In the genomic region with DNA sequence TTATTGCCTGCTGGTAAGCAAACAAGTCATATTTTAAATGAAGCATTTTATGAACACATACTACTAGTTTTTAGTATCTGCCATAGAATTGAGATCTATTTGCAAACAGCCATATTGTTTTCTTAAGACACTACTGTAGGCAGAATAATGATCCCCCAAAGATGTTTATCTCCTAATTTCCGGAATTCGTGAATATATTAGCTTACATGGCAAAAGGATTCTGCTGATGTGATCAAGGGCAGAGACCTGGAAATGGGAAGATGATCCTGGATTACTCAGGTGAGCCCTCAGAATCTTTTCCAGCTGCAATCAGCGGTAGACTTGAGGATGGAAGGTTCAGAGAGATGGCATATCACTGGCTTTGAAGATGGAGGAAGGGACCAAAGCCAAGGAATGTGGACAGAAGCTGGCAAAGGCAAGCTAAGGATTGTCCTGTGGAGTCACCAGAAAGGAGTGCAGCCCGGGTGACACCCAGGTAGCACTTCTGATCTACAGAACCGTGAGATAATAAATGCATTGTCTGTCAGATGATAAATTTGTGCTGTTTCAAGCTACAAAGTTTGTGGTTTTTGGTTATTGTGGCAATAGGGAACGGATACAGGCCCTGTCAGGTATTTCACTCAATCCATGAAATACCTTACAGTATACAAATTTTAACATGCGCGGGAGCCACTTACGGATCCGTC, we compare ENCODE assay signal across 10 cellular contexts. TPM values are rescaled to one million over a fixed set of nuclear protein-coding genes. Genes with fewer than 3 reads are reported as not detected.
DNase-seq lines count a peak whose midpoint lies in the region; ATAC-seq and TF ChIP-seq lines count a peak whose summit lies in the region.
"Had no signal": no experiment of that assay in that cellular context is flagged by ENCODE, and none has a peak within 500 bp of the region (broad histone marks: within the 10 kb centered on the region; RNA-seq: fewer than 3 reads in every experiment).

No MANE protein-coding gene starts in this region.

- H3K27me3 Mint-ChIP-seq in neural progenitor cell (ENCODE audit: insufficient read depth, low read depth): peaks cover 2% of the 10 kb centered on the region
- H3K27me3 Mint-ChIP-seq in activated naive CD4-positive, alpha-beta T cell treated with anti-CD3 and anti-CD28 coated beads for 36 hours (ENCODE audit: low read depth): no peaks in the 10 kb centered on the region

- peaks cover 27% of the 10 kb centered on the region for H3K79me2 ChIP-seq in DND-41 (ENCODE audit: insufficient read depth, low read length)
- peaks cover 19% of the 10 kb centered on the region for H3K79me2 ChIP-seq in KMS-11 (ENCODE audit: insufficient read depth, low read depth)
- H3K79me2 ChIP-seq in neural progenitor cell (ENCODE audit: low read depth): peaks cover 31% of the 10 kb centered on the region

- CTCF ChIA-PET in activated naive CD4-positive, alpha-beta T cell treated with anti-CD3 and anti-CD28 coated beads for 36 hours (lab: Charles Lee): interaction anchor here (0.6 to 1.2 kb wide), 2 partner anchors 141 to 147 kb away, joined by 3 read pairs; no protein-coding TSS in a partner anchor

- H3K4me1 ChIP-seq in DND-41 (ENCODE audit: insufficient read depth, low read length) (peaks cover 21% of the 10 kb centered on the region), KMS-11 (ENCODE audit: low read depth, poor library complexity, severe bottlenecking) (peaks cover 11% of the 10 kb centered on the region), neural progenitor cell (peaks cover 10% of the 10 kb centered on the region)

- peaks cover 36% of the 10 kb centered on the region for H3K36me3 Mint-ChIP-seq in neural progenitor cell
- H3K36me3 Mint-ChIP-seq in activated naive CD4-positive, alpha-beta T cell treated with anti-CD3 and anti-CD28 coated beads for 36 hours (ENCODE audit: low read depth): peaks cover 53% of the 10 kb centered on the region

- no peak overlapping the region for H3K4me3 Mint-ChIP-seq in neural progenitor cell
- no peak overlapping the region for H3K4me3 Mint-ChIP-seq in activated naive CD4-positive, alpha-beta T cell treated with anti-CD3 and anti-CD28 coated beads for 36 hours

- no peak for DNase-seq in DND-41
- DNase-seq in dorsolateral prefrontal cortex: peak in 1 of 10 donors; percentile 11
- DNase-seq in neural progenitor cell (ENCODE audit: low spot score): peak; percentile 15
- DNase-seq in NCI-H1092 (lab: John Stamatoyannopoulos, UW): no peak
- DNase-seq in activated naive CD4-positive, alpha-beta T cell treated with anti-CD3 and anti-CD28 coated beads for 36 hours: no peak
- DNase-seq in NCI-H1092 treated with DMSO at 0.1 percent for 48 hours (lab: John Stamatoyannopoulos, UW): no peak

- TF ChIP-seq CTCF in DND-41 (IDR thresholded peaks at IDR 0.05; ENCODE audit: borderline replicate concordance, extremely low read depth, low read length, poor library complexity, severe bottlenecking) (no peak), KMS-11 (conservative IDR thresholded peaks at IDR 0.05; ENCODE audit: low read depth, low read length) (no peak), dorsolateral prefrontal cortex (IDR thresholded peaks at IDR 0.05 in 54 of 56, conservative IDR thresholded peaks at IDR 0.05 in 2 of 56; ENCODE audit: low read depth in 1 of 56, partially characterized antibody in 56 of 56) (no peak), neural progenitor cell (IDR thresholded peaks at IDR 0.05) (no peak)

- H3K27ac Mint-ChIP-seq in neural progenitor cell: peak overlapping the region; percentile 98
- H3K27ac Mint-ChIP-seq in activated naive CD4-positive, alpha-beta T cell treated with anti-CD3 and anti-CD28 coated beads for 36 hours: no peak overlapping the region

- H3K4me1 Mint-ChIP-seq in neural progenitor cell: peaks cover 12% of the 10 kb centered on the region
- peaks cover 15% of the 10 kb centered on the region for H3K4me1 Mint-ChIP-seq in activated naive CD4-positive, alpha-beta T cell treated with anti-CD3 and anti-CD28 coated beads for 36 hours (ENCODE audit: low read depth)

- H3K27me3 ChIP-seq in DND-41 (ENCODE audit: insufficient read depth, low read length, poor library complexity) (no peaks in the 10 kb centered on the region), KMS-11 (ENCODE audit: insufficient read depth, low read depth) (no peaks in the 10 kb centered on the region), dorsolateral prefrontal cortex (no peaks in the 10 kb centered on the region), neural progenitor cell (no peaks in the 10 kb centered on the region)
- H3K27me3 ChIP-seq: ascending aorta, pancreas had no signal

- H4K20me1 ChIP-seq in DND-41 (ENCODE audit: insufficient read depth, low read length) (peaks cover 5% of the 10 kb centered on the region; the same call in 1 of the 2 replicates), KMS-11 (ENCODE audit: insufficient read depth) (no peaks in the 10 kb centered on the region), neural progenitor cell (ENCODE audit: low read depth) (peaks cover 1% of the 10 kb centered on the region)

- H3K9me3 ChIP-seq in DND-41 (ENCODE audit: insufficient read depth, low read length, severe bottlenecking): no peaks in the 10 kb centered on the region
- no peaks in the 10 kb centered on the region for H3K9me3 ChIP-seq in neural progenitor cell (ENCODE audit: low read depth)
- H3K9me3 ChIP-seq: pancreas had no signal

- H3F3A ChIP-seq in neural progenitor cell (ENCODE audit: low read depth): peaks cover 17% of the 10 kb centered on the region

- H3K4me3 ChIP-seq in DND-41 (ENCODE audit: low read depth in 1 of 2, low read length in 2 of 2): no peak overlapping the region; a peak in 1 of 4 replicates
- no peak overlapping the region for H3K4me3 ChIP-seq in KMS-11 (IDR thresholded peaks at IDR 0.05; ENCODE audit: insufficient read depth, low read depth, low read length)
- no peak overlapping the region for H3K4me3 ChIP-seq in dorsolateral prefrontal cortex
- no peak overlapping the region for H3K4me3 ChIP-seq in neural progenitor cell
- H3K4me3 ChIP-seq: ascending aorta had no signal

- intact Hi-C loops in dorsolateral prefrontal cortex (cut with DNase I): loop anchor here (2.0 to 10.0 kb wide), 4 partner anchors 150 to 780 kb away; a partner anchor contains a TSS
- intact Hi-C loops in activated naive CD4-positive, alpha-beta T cell treated with anti-CD3 and anti-CD28 coated beads for 36 hours (cut with micrococcal nuclease): no loop called here

- peaks cover 7% of the 10 kb centered on the region for H3K9me3 Mint-ChIP-seq in neural progenitor cell
- H3K9me3 Mint-ChIP-seq in activated naive CD4-positive, alpha-beta T cell treated with anti-CD3 and anti-CD28 coated beads for 36 hours: peaks cover 12% of the 10 kb centered on the region

- ATAC-seq in DND-41 (ENCODE audit: insufficient read depth, low read depth) (no peak), HG03039 (IDR thresholded peaks at IDR 0.05; ENCODE audit: unreplicated experiment) (no peak)

- H3K9ac ChIP-seq in DND-41 (ENCODE audit: low read depth, low read length) (no peak overlapping the region), KMS-11 (no peak overlapping the region), neural progenitor cell (no peak overlapping the region)

- H3K27ac ChIP-seq in DND-41 (ENCODE audit: low read length) (no peak overlapping the region; the same call in 1 of the 2 replicates), KMS-11 (no peak overlapping the region), dorsolateral prefrontal cortex (peak overlapping the region in 39 of 59 donors; percentile 91 to 100 (median 100)), neural progenitor cell (no peak overlapping the region)
- H3K27ac ChIP-seq: ascending aorta had no signal

- H3K4me2 ChIP-seq in DND-41 (ENCODE audit: insufficient read depth, low read length) (peak overlapping the region; percentile 97), KMS-11 (peak overlapping the region; percentile 84; the same call in 1 of the 2 replicates), neural progenitor cell (no peak overlapping the region)

- H3K36me3 ChIP-seq in DND-41 (ENCODE audit: insufficient read depth, low read length) (peaks cover 4% of the 10 kb centered on the region; the same call in 1 of the 2 replicates), KMS-11 (ENCODE audit: insufficient read depth) (no peaks in the 10 kb centered on the region), neural progenitor cell (no peaks in the 10 kb centered on the region)
- H3K36me3 ChIP-seq: pancreas had no signal

- H2AFZ ChIP-seq in DND-41 (ENCODE audit: low read depth, low read length) (peak overlapping the region; percentile 94), KMS-11 (ENCODE audit: low read depth) (no peak overlapping the region; the same call in 1 of the 2 replicates), neural progenitor cell (replicated peaks) (peak overlapping the region; percentile 74)

RNA-seq across cellular contexts. Expression of a gene that starts 1.0 kb away (rescaled TPM):
- total RNA-seq in dorsolateral prefrontal cortex (100 to 1,000 TPM in 1 of 120 experiments, 10 to 100 TPM in 119; 61.3 to 111 (median 82.9) TPM), neural progenitor cell (ENCODE audit: low replicate concordance) (60.5 and 77.6 TPM in 2 replicates)
- total RNA-seq in activated naive CD4-positive, alpha-beta T cell treated with anti-CD3 and anti-CD28 coated beads for 36 hours: 10 to 100 TPM; 20.3 to 20.6 TPM

Comparison
In these comparisons a context has a peak if more than half of its experiments do, and no peak if none do; other contexts are left out.
1. H3K27ac ChIP-seq: peak in dorsolateral prefrontal cortex (39 of 59); none in DND-41 (single experiment), KMS-11 (single experiment) and neural progenitor cell (single experiment).